ENCODE assay signal across 1 cellular context in genomic region chr15:74865316-74865715, GRCh38.
TF ChIP-seq lines count a peak whose summit lies in the region.

No MANE protein-coding gene starts in this region.

TF ChIP-seq in A549, 52 proteins besides CTCF, POLR2A, EP300 and RAD21:
- no peak for TF ChIP-seq NFE2L2 (conservative IDR thresholded peaks at IDR 0.05; ENCODE audit: low read length)
- no peak for TF ChIP-seq MAFK (IDR thresholded peaks at IDR 0.05; ENCODE audit: partially characterized antibody)
- TF ChIP-seq FOSB (CRISPR knock-in tag; IDR thresholded peaks at IDR 0.05) = no peak
- no peak for TF ChIP-seq NR3C1 (IDR thresholded peaks at IDR 0.05)
- TF ChIP-seq RNF2 (IDR thresholded peaks at IDR 0.05; ENCODE audit: borderline replicate concordance, low read depth) = no peak
- TF ChIP-seq ESRRA (IDR thresholded peaks at IDR 0.05; ENCODE audit: borderline replicate concordance, low read length) = no peak
- no peak for TF ChIP-seq EHF (CRISPR knock-in tag; IDR thresholded peaks at IDR 0.05)
- no peak for TF ChIP-seq ATOH8 (CRISPR knock-in tag; IDR thresholded peaks at IDR 0.05; ENCODE audit: low read depth)
- no peak for TF ChIP-seq E2F6 (IDR thresholded peaks at IDR 0.05; ENCODE audit: borderline replicate concordance, low read depth)
- no peak for TF ChIP-seq JUN (IDR thresholded peaks at IDR 0.05)
